In the genomic region with DNA sequence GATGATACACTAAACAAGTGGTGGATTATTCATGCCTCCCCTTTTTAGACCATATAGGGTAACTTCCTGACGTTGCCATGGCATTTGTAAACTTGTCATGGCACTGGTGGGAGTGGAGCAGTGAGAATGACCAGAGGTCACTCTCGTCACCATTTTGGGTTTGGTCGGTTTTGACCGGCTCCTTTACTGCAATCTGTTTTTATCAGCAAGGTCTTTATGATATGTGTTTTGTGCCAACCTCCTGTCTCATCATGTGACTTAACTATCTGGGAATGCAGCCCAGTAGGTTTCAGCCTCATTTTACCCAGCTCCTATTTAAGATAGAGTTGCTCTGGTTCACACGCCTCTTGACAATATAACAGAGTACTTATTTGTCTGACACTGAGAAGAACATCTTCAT, we compare ENCODE assay signal across 8 cellular contexts. TPM values are rescaled to one million over a fixed set of nuclear protein-coding genes. Genes with fewer than 3 reads are reported as not detected.
A peak's percentile ranks its signal among the peaks of the same experiment; 100 is the strongest.
DNase-seq lines count a peak whose midpoint lies in the region; ATAC-seq, FAIRE-seq and TF ChIP-seq lines count a peak whose summit lies in the region.
"Not testable (repeated sequence)": the region's sequence is repeated elsewhere in the genome, so short reads cannot be mapped to it uniquely, and the experiment has no call there.

No MANE protein-coding gene starts in this region.

- H3K4me1 ChIP-seq in CD4-positive, alpha-beta memory T cell (ENCODE audit: insufficient read depth, low read length), result peaks cover 98% of the 10 kb centered on the region
- H3K4me1 ChIP-seq in adrenal gland (replicated peaks in 1 of 2) (peaks cover 3 to 28% of the 10 kb centered on the region in 2 donors), mesenchymal stem cell (ENCODE audit: control insufficient read depth, insufficient read depth, low read depth, low read length) (peaks cover 10% of the 10 kb centered on the region), small intestine (ENCODE audit: control insufficient read depth in 2 of 2, insufficient read depth in 1 of 2, low read depth in 1 of 2, low read length in 1 of 2) (peaks cover 14 to 15% of the 10 kb centered on the region in 2 donors), transverse colon (peaks cover 19 to 86% (median 47%) of the 10 kb centered on the region in 4 donors)

- H2BK120ac ChIP-seq in mesenchymal stem cell (ENCODE audit: low read depth, low read length), result not testable (repeated sequence)

- peaks cover 34% of the 10 kb centered on the region for H3K79me1 ChIP-seq in mesenchymal stem cell (replicated peaks; ENCODE audit: low read length, poor library complexity, severe bottlenecking)

- not testable (repeated sequence) for H4K91ac ChIP-seq in mesenchymal stem cell (ENCODE audit: low read length)

- not testable (repeated sequence) for H3K23ac ChIP-seq in mesenchymal stem cell (ENCODE audit: low read length in 2 of 2)

- not testable (repeated sequence) for H3K27me3 Mint-ChIP-seq in CD4-positive, alpha-beta memory T cell; activated CD4-positive, alpha-beta T cell treated with anti-CD3 and anti-CD28 coated beads for 36 hours; activated T-helper 17 cell treated with anti-CD3 and anti-CD28 coated beads, Interleukin-2, amount 50 U/mL, for 72 hours

- not testable (repeated sequence) for H2BK15ac ChIP-seq in mesenchymal stem cell (ENCODE audit: low read depth, poor library complexity, severe bottlenecking)

- not testable (repeated sequence) for H3K18ac ChIP-seq in mesenchymal stem cell (ENCODE audit: low read depth in 1 of 2, low read length in 2 of 2)

- POLR2A ChIA-PET in CD4-positive, alpha-beta memory T cell (lab: Charles Lee; ENCODE audit: partially characterized antibody), result interaction anchor here (7.0 to 9.9 kb wide), 2 partner anchors 12 to 18 kb away, joined by 88 to 169 read pairs; no protein-coding TSS in a partner anchor
- POLR2A ChIA-PET in activated CD4-positive, alpha-beta T cell treated with anti-CD3 and anti-CD28 coated beads for 36 hours (lab: Charles Lee), result not testable (repeated sequence)

- H2AFZ ChIP-seq in mesenchymal stem cell (ENCODE audit: low read depth, low read length), result not testable (repeated sequence)

- H3K27me3 ChIP-seq in CD4-positive, alpha-beta memory T cell (ENCODE audit: insufficient read depth, low read length); adrenal gland; mesenchymal stem cell (ENCODE audit: control insufficient read depth in 1 of 2, insufficient read depth in 1 of 2, low read length in 2 of 2); small intestine (ENCODE audit: control insufficient read depth in 2 of 2, insufficient read depth in 2 of 2, low read length in 2 of 2); transverse colon: not testable (repeated sequence)

- intact Hi-C loops in CD4-positive, alpha-beta memory T cell (cut with micrococcal nuclease); activated CD4-positive, alpha-beta T cell treated with anti-CD3 and anti-CD28 coated beads for 36 hours (cut with DNase I, micrococcal nuclease); adrenal gland (cut with DNase I); transverse colon (cut with DNase I; ENCODE audit: low total_unique reads): not testable (repeated sequence)

- H3K9me3 Mint-ChIP-seq in CD4-positive, alpha-beta memory T cell; activated CD4-positive, alpha-beta T cell treated with anti-CD3 and anti-CD28 coated beads for 36 hours (ENCODE audit: low read depth); activated T-helper 17 cell treated with anti-CD3 and anti-CD28 coated beads, Interleukin-2, amount 50 U/mL, for 72 hours: not testable (repeated sequence)

- H3K14ac ChIP-seq in mesenchymal stem cell (ENCODE audit: low read length in 2 of 2), result not testable (repeated sequence)

- H3K4me3 Mint-ChIP-seq in CD4-positive, alpha-beta memory T cell, result peak overlapping the region in 6 of 8 donors; percentile 2 to 77 (median 54)
- not testable (repeated sequence) for H3K4me3 Mint-ChIP-seq in activated CD4-positive, alpha-beta T cell treated with anti-CD3 and anti-CD28 coated beads for 36 hours
- H3K4me3 Mint-ChIP-seq in activated T-helper 17 cell treated with anti-CD3 and anti-CD28 coated beads, Interleukin-2, amount 50 U/mL, for 72 hours, result peak overlapping the region; percentile 31

- H2AK5ac ChIP-seq in mesenchymal stem cell (ENCODE audit: low read length, severe bottlenecking), result not testable (repeated sequence)

- H4K8ac ChIP-seq in mesenchymal stem cell (ENCODE audit: low read length), result not testable (repeated sequence)

- not testable (repeated sequence) for H3K4ac ChIP-seq in mesenchymal stem cell (ENCODE audit: low read depth in 1 of 2, low read length in 2 of 2)

- H2BK12ac ChIP-seq in mesenchymal stem cell (ENCODE audit: low read length in 2 of 2), result not testable (repeated sequence)

- ATAC-seq in activated CD4-positive, alpha-beta T cell treated with anti-CD3 and anti-CD28 coated beads for 36 hours; activated T-helper 17 cell treated with anti-CD3 and anti-CD28 coated beads, Interleukin-2, amount 50 U/mL, for 72 hours (replicated peaks): not testable (repeated sequence)

- peaks cover 22 to 45% of the 10 kb centered on the region in 2 donors for H3K36me3 Mint-ChIP-seq in CD4-positive, alpha-beta memory T cell
- H3K36me3 Mint-ChIP-seq in activated CD4-positive, alpha-beta T cell treated with anti-CD3 and anti-CD28 coated beads for 36 hours (ENCODE audit: low read depth), result peaks cover 51% of the 10 kb centered on the region
- H3K36me3 Mint-ChIP-seq in activated T-helper 17 cell treated with anti-CD3 and anti-CD28 coated beads, Interleukin-2, amount 50 U/mL, for 72 hours (ENCODE audit: low read depth), result peaks cover 55% of the 10 kb centered on the region

- H2BK5ac ChIP-seq in mesenchymal stem cell (ENCODE audit: low read depth, low read length, poor library complexity, severe bottlenecking), result not testable (repeated sequence)

- not testable (repeated sequence) for TF ChIP-seq CTCF in adrenal gland (IDR thresholded peaks at IDR 0.05); fibroblast of villous mesenchyme (IDR thresholded peaks at IDR 0.05; ENCODE audit: insufficient read depth, low read depth, low read length); transverse colon (IDR thresholded peaks at IDR 0.05)

- not testable (repeated sequence) for H3K36me3 ChIP-seq in CD4-positive, alpha-beta memory T cell (ENCODE audit: insufficient read depth, low read length); adrenal gland (replicated peaks in 1 of 2); mesenchymal stem cell (ENCODE audit: control insufficient read depth in 1 of 2, insufficient read depth in 2 of 2, low read depth in 1 of 2, low read length in 2 of 2); small intestine (ENCODE audit: control insufficient read depth in 2 of 2, insufficient read depth in 2 of 2, low read length in 2 of 2); transverse colon

- TF ChIP-seq POLR2A in adrenal gland (IDR thresholded peaks at IDR 0.05); transverse colon (IDR thresholded peaks at IDR 0.05): not testable (repeated sequence)

- CTCF ChIA-PET in CD4-positive, alpha-beta memory T cell (lab: Charles Lee; ENCODE audit: partially characterized antibody); activated CD4-positive, alpha-beta T cell treated with anti-CD3 and anti-CD28 coated beads for 36 hours (lab: Charles Lee): not testable (repeated sequence)

- H3K9me3 ChIP-seq in CD4-positive, alpha-beta memory T cell (ENCODE audit: control insufficient read depth in 1 of 2, low read length in 2 of 2); adrenal gland (replicated peaks in 1 of 3); mesenchymal stem cell (ENCODE audit: control insufficient read depth, low read length); small intestine (ENCODE audit: control insufficient read depth, low read depth); transverse colon: not testable (repeated sequence)

- H3K9ac ChIP-seq in mesenchymal stem cell (ENCODE audit: low read length), result peak overlapping the region; percentile 88

- 39 to 59% (median 57%) methylated on average over 5 of the region's 5 CpGs for WGBS in adrenal gland, 4 donors
- WGBS in mesenchymal stem cell, result 88% methylated on average over 4 of the region's 5 CpGs
- WGBS in small intestine, 3 donors, result 25 to 71% (median 45%) methylated on average over 5 of the region's 5 CpGs
- WGBS in transverse colon (ENCODE audit: low coverage in 1 of 2), 2 donors, result 45 to 67% methylated on average over 5 of the region's 5 CpGs

- H3K27ac ChIP-seq in CD4-positive, alpha-beta memory T cell (ENCODE audit: low read depth, low read length); mesenchymal stem cell (ENCODE audit: low read length, poor library complexity, severe bottlenecking): not testable (repeated sequence)
- H3K27ac ChIP-seq in adrenal gland, result peak overlapping the region in 1 of 5 donors; percentile 11
- H3K27ac ChIP-seq in small intestine (ENCODE audit: low read depth in 1 of 2, low read length in 1 of 2), result peak overlapping the region; percentile 29 to 63
- H3K27ac ChIP-seq in transverse colon, result peak overlapping the region in 3 of 4 donors; percentile 14 to 62 (median 45)

- not testable (repeated sequence) for DNase-seq in CD4-positive, alpha-beta memory T cell; activated CD4-positive, alpha-beta T cell treated with anti-CD3 and anti-CD28 coated beads for 36 hours; mesenchymal stem cell
- DNase-seq in adrenal gland (peak; percentile 37 to 68 (median 55)), fibroblast of villous mesenchyme (ENCODE audit: low read depth) (peak; percentile 24), small intestine (peak; percentile 76), transverse colon (peak; percentile 37)

- in situ Hi-C loops in transverse colon (cut with MboI; ENCODE audit: low pct_ligation_motif_present in 1 of 4, low pct_unique_long_range_greater_than_20kb in 1 of 4, low sequenced_read_pairs in 3 of 4), result not testable (repeated sequence)

- not testable (repeated sequence) for H3K4me2 ChIP-seq in mesenchymal stem cell (ENCODE audit: low read length, poor library complexity, severe bottlenecking)

- TF ChIP-seq EP300 in transverse colon (IDR thresholded peaks at IDR 0.05; ENCODE audit: low read depth), result not testable (repeated sequence)

- H3K27ac Mint-ChIP-seq in CD4-positive, alpha-beta memory T cell, result peak overlapping the region in 6 of 7 donors; percentile 27 to 97 (median 76)
- H3K27ac Mint-ChIP-seq in activated CD4-positive, alpha-beta T cell treated with anti-CD3 and anti-CD28 coated beads for 36 hours, result peak overlapping the region; percentile 95
- peak overlapping the region; percentile 48 for H3K27ac Mint-ChIP-seq in activated T-helper 17 cell treated with anti-CD3 and anti-CD28 coated beads, Interleukin-2, amount 50 U/mL, for 72 hours

- H3K4me1 Mint-ChIP-seq in CD4-positive, alpha-beta memory T cell, result peaks cover 71 to 88% (median 80%) of the 10 kb centered on the region in 4 donors
- H3K4me1 Mint-ChIP-seq in activated CD4-positive, alpha-beta T cell treated with anti-CD3 and anti-CD28 coated beads for 36 hours, result peaks cover 83% of the 10 kb centered on the region
- peaks cover 62% of the 10 kb centered on the region for H3K4me1 Mint-ChIP-seq in activated T-helper 17 cell treated with anti-CD3 and anti-CD28 coated beads, Interleukin-2, amount 50 U/mL, for 72 hours

- not testable (repeated sequence) for FAIRE-seq in small intestine (lab: Jason Lieb, UNC)

- H3K4me3 ChIP-seq in CD4-positive, alpha-beta memory T cell (ENCODE audit: low read length in 2 of 2); adrenal gland; fibroblast of villous mesenchyme (ENCODE audit: low read depth, low read length); transverse colon: not testable (repeated sequence)
- H3K4me3 ChIP-seq in mesenchymal stem cell (ENCODE audit: insufficient read depth in 1 of 2, low read depth in 1 of 2, low read length in 2 of 2) (peak overlapping the region in 1 of 2 experiments; percentile 73), small intestine (ENCODE audit: low read depth in 1 of 2, low read length in 2 of 2) (peak overlapping the region in 1 of 2 donors; percentile 26)

RNA-seq across cellular contexts. Expression of a gene that starts 22.2 kb away (rescaled TPM):
- total RNA-seq in CD4-positive, alpha-beta memory T cell, result 100 to 1,000 TPM; 154 to 161 TPM
- polyA plus RNA-seq in CD4-positive, alpha-beta memory T cell, result 10 to 100 TPM in 1 of 2 donors, 1 to 10 TPM in 1; 5.4 to 12.1 TPM
- total RNA-seq in activated CD4-positive, alpha-beta T cell treated with anti-CD3 and anti-CD28 coated beads for 36 hours, result 10 to 100 TPM; 51.6 to 63.4 TPM
- total RNA-seq in activated T-helper 17 cell treated with anti-CD3 and anti-CD28 coated beads, Interleukin-2, amount 50 U/mL, for 72 hours, result 10 to 100 TPM; 67.0 to 85.7 TPM
- total RNA-seq in adrenal gland, result 10 to 100 TPM; 13.6 to 30.0 (median 24.7) TPM
- polyA plus RNA-seq in adrenal gland, result 10 to 100 TPM in 1 of 3 donors, 1 to 10 TPM in 2; 6.5 to 10.0 (median 7.5) TPM
- total RNA-seq in fibroblast of villous mesenchyme, result 16.8 and 22.9 TPM in 2 replicates
- polyA plus RNA-seq in mesenchymal stem cell (2013, experiment 1 of 2), result 9.4 TPM
- polyA plus RNA-seq in mesenchymal stem cell (2013, experiment 2 of 2), result 9.6 TPM
- 10 to 100 TPM; 11.6 to 17.0 (median 17.0) TPM for polyA plus RNA-seq in small intestine
- total RNA-seq in transverse colon, result 10 to 100 TPM; 34.4 to 53.7 (median 45.5) TPM
